ENCODE assay signal across 26 cellular contexts in genomic region chr3:161422171-161422693, GRCh38. TPM values are rescaled to one million over a fixed set of nuclear protein-coding genes. Genes with fewer than 3 reads are reported as not detected.
"Had no signal": no experiment of that assay in that cellular context is flagged by ENCODE, and none has a peak within 500 bp of the region (broad histone marks: within the 10 kb centered on the region; RNA-seq: fewer than 3 reads in every experiment).

No MANE protein-coding gene starts in this region.

- H3K4me3 ChIP-seq: body of pancreas, hepatocyte, thoracic aorta had no signal

- H3K9me3 Mint-ChIP-seq: activated CD4-positive, alpha-beta T cell treated with anti-CD3 and anti-CD28 coated beads, Interleukin-2, amount 10 ng/mL, durations not matched to agents 7 days and 5 days; activated CD8-positive, alpha-beta T cell treated with anti-CD3 and anti-CD28 coated beads for 36 hours; activated naive CD8-positive, alpha-beta T cell treated with anti-CD3 and anti-CD28 coated beads, Interleukin-2, amount 50 U/mL, for 24 hours; immature natural killer cell; nephron progenitor cell; type B pancreatic cell had no signal

- H3K4me3 Mint-ChIP-seq: activated CD4-positive, alpha-beta T cell treated with anti-CD3 and anti-CD28 coated beads, Interleukin-2, amount 10 ng/mL, durations not matched to agents 7 days and 5 days; activated CD8-positive, alpha-beta memory T cell treated with anti-CD3 and anti-CD28 coated beads, Interleukin-2, amount 10 ng/mL, durations not matched to agents 7 days and 5 days; activated CD8-positive, alpha-beta T cell treated with anti-CD3 and anti-CD28 coated beads for 36 hours; activated naive CD8-positive, alpha-beta T cell treated with anti-CD3 and anti-CD28 coated beads, Interleukin-2, amount 50 U/mL, for 24 hours; immature natural killer cell; nephron progenitor cell; type B pancreatic cell had no signal

- H3K79me2 ChIP-seq: hepatocyte had no signal

- H3K27ac ChIP-seq: body of pancreas, foreskin keratinocyte, hepatocyte, thoracic aorta had no signal

- H3K4me1 Mint-ChIP-seq: activated CD8-positive, alpha-beta memory T cell treated with anti-CD3 and anti-CD28 coated beads, Interleukin-2, amount 10 ng/mL, durations not matched to agents 7 days and 5 days; activated naive CD8-positive, alpha-beta T cell treated with anti-CD3 and anti-CD28 coated beads, Interleukin-2, amount 50 U/mL, for 24 hours; immature natural killer cell had no signal

- H3K36me3 ChIP-seq: thoracic aorta had no signal

- DNase-seq: activated CD4-positive, alpha-beta T cell treated with anti-CD3 and anti-CD28 coated beads, Interleukin-2, amount 10 ng/mL, durations not matched to agents 7 days and 5 days; activated CD8-positive, alpha-beta memory T cell treated with anti-CD3 and anti-CD28 coated beads, Interleukin-2, amount 10 ng/mL, durations not matched to agents 7 days and 5 days; activated CD8-positive, alpha-beta T cell treated with anti-CD3 and anti-CD28 coated beads for 36 hours; activated gamma-delta T cell; activated naive CD4-positive, alpha-beta T cell treated with anti-CD3 and anti-CD28 coated beads, Interleukin-2, amount 50 U/mL, for 16 hours; activated naive CD8-positive, alpha-beta T cell treated with anti-CD3 and anti-CD28 coated beads, Interleukin-2, amount 50 U/mL, for 24 hours; activated T-cell treated with anti-CD3 and anti-CD28 coated beads for 4 hours; anterior cingulate cortex; body of pancreas; effector CD4-positive, alpha-beta T cell; foreskin keratinocyte; immature natural killer cell; left ventricle myocardium superior; mammary epithelial cell; nephron progenitor cell; nucleus accumbens; stimulated activated CD4-positive, alpha-beta T cell treated with anti-CD3 and anti-CD28 coated beads, Interleukin-4, amount 100 ng/mL, for 24 hours; stimulated activated naive CD4-positive, alpha-beta T cell treated with Interleukin-2 at 50 U/mL for 16 hours; T-helper 2 cell had no signal

- H3K4me2 ChIP-seq: hepatocyte had no signal

- H2AFZ ChIP-seq: hepatocyte had no signal

- H3K27ac Mint-ChIP-seq: activated CD4-positive, alpha-beta T cell treated with anti-CD3 and anti-CD28 coated beads, Interleukin-2, amount 10 ng/mL, durations not matched to agents 7 days and 5 days; activated CD8-positive, alpha-beta memory T cell treated with anti-CD3 and anti-CD28 coated beads, Interleukin-2, amount 10 ng/mL, durations not matched to agents 7 days and 5 days; activated CD8-positive, alpha-beta T cell treated with anti-CD3 and anti-CD28 coated beads for 36 hours; activated naive CD8-positive, alpha-beta T cell treated with anti-CD3 and anti-CD28 coated beads, Interleukin-2, amount 50 U/mL, for 24 hours; immature natural killer cell; nephron progenitor cell; type B pancreatic cell had no signal

- H3K9me3 ChIP-seq: body of pancreas, thoracic aorta had no signal

- H3K36me3 Mint-ChIP-seq: activated CD8-positive, alpha-beta memory T cell treated with anti-CD3 and anti-CD28 coated beads, Interleukin-2, amount 10 ng/mL, durations not matched to agents 7 days and 5 days; immature natural killer cell; type B pancreatic cell had no signal

- H3K27me3 ChIP-seq: body of pancreas, foreskin keratinocyte, hepatocyte had no signal

- H3K27me3 Mint-ChIP-seq: activated CD8-positive, alpha-beta T cell treated with anti-CD3 and anti-CD28 coated beads for 36 hours; type B pancreatic cell had no signal

RNA-seq across cellular contexts. Expression of gene SPTSSB, which starts 50.9 kb away (rescaled TPM):
- total RNA-seq: activated CD4-positive, alpha-beta T cell treated with anti-CD3 and anti-CD28 coated beads, Interleukin-2, amount 10 ng/mL, durations not matched to agents 7 days and 5 days; activated CD8-positive, alpha-beta memory T cell treated with anti-CD3 and anti-CD28 coated beads, Interleukin-2, amount 10 ng/mL, durations not matched to agents 7 days and 5 days; activated CD8-positive, alpha-beta T cell treated with anti-CD3 and anti-CD28 coated beads for 36 hours; chondrocyte; foreskin keratinocyte; glomerular endothelial cell; kidney epithelial cell; renal cortical epithelial cell; thoracic aorta had no signal
